ENCODE assay signal across 8 cellular contexts in genomic region chr16:30697264-30698138, GRCh38. TPM values are rescaled to one million over a fixed set of nuclear protein-coding genes. Genes with fewer than 3 reads are reported as not detected.
A peak's percentile ranks its signal among the peaks of the same experiment; 100 is the strongest.
DNase-seq lines count a peak whose midpoint lies in the region; ATAC-seq and TF ChIP-seq lines count a peak whose summit lies in the region.

No MANE protein-coding gene starts in this region.

- DNase-seq in Right ventricle myocardium inferior (ENCODE audit: missing footprints) (peak; percentile 100), cardiac septum (ENCODE audit: low spot score) (no peak), NCI-H2171 (lab: John Stamatoyannopoulos, UW) (peak; percentile 96), brain microvascular endothelial cell (no peak), kidney glomerular epithelial cell (lab: John Stamatoyannopoulos, UW) (peak; percentile 94)
- DNase-seq in stimulated activated naive CD8-positive, alpha-beta T cell treated with anti-CD3 and anti-CD28 coated beads, Interleukin-15, amount 100 ng/mL, for 72 hours: no peak
- DNase-seq in stimulated activated CD4-positive, alpha-beta T cell treated with anti-CD3 and anti-CD28 coated beads, Interleukin-15, amount 100 ng/mL, for 24 hours: no peak

- peak overlapping the region; percentile 100 for H3K27ac Mint-ChIP-seq in stimulated activated naive CD8-positive, alpha-beta T cell treated with anti-CD3 and anti-CD28 coated beads, Interleukin-15, amount 100 ng/mL, for 72 hours

- no peaks in the 10 kb centered on the region for H3K9me3 Mint-ChIP-seq in stimulated activated naive CD8-positive, alpha-beta T cell treated with anti-CD3 and anti-CD28 coated beads, Interleukin-15, amount 100 ng/mL, for 72 hours

- ATAC-seq in Right ventricle myocardium inferior (peak; percentile 95), HG02610 (IDR thresholded peaks at IDR 0.05; ENCODE audit: unreplicated experiment) (peak; percentile 81)
- peak; percentile 93 for ATAC-seq in stimulated activated naive CD8-positive, alpha-beta T cell treated with anti-CD3 and anti-CD28 coated beads, Interleukin-15, amount 100 ng/mL, for 72 hours

- H3K4me1 Mint-ChIP-seq in stimulated activated naive CD8-positive, alpha-beta T cell treated with anti-CD3 and anti-CD28 coated beads, Interleukin-15, amount 100 ng/mL, for 72 hours: peaks cover 51% of the 10 kb centered on the region

- no peaks in the 10 kb centered on the region for H3K27me3 Mint-ChIP-seq in stimulated activated naive CD8-positive, alpha-beta T cell treated with anti-CD3 and anti-CD28 coated beads, Interleukin-15, amount 100 ng/mL, for 72 hours

- H3K4me3 ChIP-seq in brain microvascular endothelial cell (ENCODE audit: low read depth, low read length): peak overlapping the region; percentile 98

- in situ Hi-C loops in brain microvascular endothelial cell (cut with HindIII; ENCODE audit: low pct_ligation_motif_present, low sequenced_read_pairs): no loop called here

- H3K36me3 ChIP-seq in brain microvascular endothelial cell (replicated peaks): peaks cover 10% of the 10 kb centered on the region

- peak overlapping the region; percentile 84 to 98 for H3K4me3 Mint-ChIP-seq in stimulated activated naive CD8-positive, alpha-beta T cell treated with anti-CD3 and anti-CD28 coated beads, Interleukin-15, amount 100 ng/mL, for 72 hours

- TF ChIP-seq CTCF in brain microvascular endothelial cell (IDR thresholded peaks at IDR 0.05; ENCODE audit: low read depth, low read length, missing control alignments): no peak

- no peaks in the 10 kb centered on the region for H3K27me3 ChIP-seq in brain microvascular endothelial cell (replicated peaks)

- intact Hi-C loops in Right ventricle myocardium inferior (cut with DNase I) (loop anchor here (1.0 to 5.0 kb wide), 3 partner anchors 35 to 225 kb away; no protein-coding TSS in a partner anchor), cardiac septum (cut with DNase I) (loop anchor here (5.0 kb wide), 1 partner anchor 45 kb away; the partner anchor contains the start of gene PRR14)

- H3K27ac ChIP-seq in brain microvascular endothelial cell: peak overlapping the region; percentile 100

RNA-seq across cellular contexts. Expression of gene SRCAP, which starts 1.5 kb away (rescaled TPM):
- total RNA-seq in Right ventricle myocardium inferior: 39.7 TPM
- total RNA-seq in cardiac septum: 47.8 TPM

RNA-seq across cellular contexts. Expression of gene FBRS, which starts 39.3 kb away (rescaled TPM):
- total RNA-seq in Right ventricle myocardium inferior (31.0 TPM), cardiac septum (33.2 TPM)

RNA-seq across cellular contexts. Expression of gene PRR14, which starts 46.7 kb away (rescaled TPM):
- 18.2 TPM for total RNA-seq in Right ventricle myocardium inferior
- 21.1 TPM for total RNA-seq in cardiac septum

RNA-seq across cellular contexts. Expression of gene PHKG2, which starts 50.7 kb away (rescaled TPM):
- total RNA-seq in Right ventricle myocardium inferior (12.6 TPM), cardiac septum (13.2 TPM)

Comparison
In these comparisons a context has a peak if more than half of its experiments do, and no peak if none do; other contexts are left out.
1. DNase-seq: peak in Right ventricle myocardium inferior (single experiment), NCI-H2171 (single experiment) and kidney glomerular epithelial cell (single experiment); none in cardiac septum (single experiment), brain microvascular endothelial cell (single experiment), stimulated activated naive CD8-positive, alpha-beta T cell treated with anti-CD3 and anti-CD28 coated beads, Interleukin-15, amount 100 ng/mL, for 72 hours (0 of 2) and stimulated activated CD4-positive, alpha-beta T cell treated with anti-CD3 and anti-CD28 coated beads, Interleukin-15, amount 100 ng/mL, for 24 hours (single experiment).
2. Peak in every context shown above with its lines, with median percentiles within 50 percentile points of each other: ATAC-seq.